Comparison of ENCODE assay signal across 25 cellular contexts in the genomic region with DNA sequence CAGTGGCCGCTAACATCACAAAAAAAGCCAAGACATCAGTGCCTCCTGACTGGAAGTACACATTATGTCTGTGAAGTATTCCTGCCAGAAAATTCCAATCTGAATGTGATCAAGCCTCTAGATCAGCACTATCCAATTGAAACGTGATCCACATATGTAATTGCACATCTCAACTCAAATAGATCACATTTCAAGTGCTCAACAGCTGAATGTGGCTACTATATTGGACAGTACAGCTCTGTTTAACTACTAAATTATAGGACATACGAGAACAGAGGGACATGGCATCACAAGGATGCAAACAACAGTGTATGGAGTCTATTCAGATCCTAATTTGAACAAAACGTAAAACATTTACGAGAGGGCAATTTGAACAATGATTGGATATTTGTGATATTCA. TPM values are rescaled to one million over a fixed set of nuclear protein-coding genes. Genes with fewer than 3 reads are reported as not detected.
DNase-seq lines count a peak whose midpoint lies in the region; ATAC-seq and TF ChIP-seq lines count a peak whose summit lies in the region.
"Had no signal": no experiment of that assay in that cellular context is flagged by ENCODE, and none has a peak within 500 bp of the region (broad histone marks: within the 10 kb centered on the region; RNA-seq: fewer than 3 reads in every experiment).

No MANE protein-coding gene starts in this region.

- H3K4me1 ChIP-seq in SK-N-SH (ENCODE audit: control insufficient read depth in 1 of 2, insufficient read depth in 2 of 2, low read depth in 1 of 2, low read length in 1 of 2), result peaks cover 0 to 2% of the 10 kb centered on the region in 2 experiments; a peak in 1 of 4 replicates
- H3K4me1 ChIP-seq: suprapubic skin had no signal

- no peaks in the 10 kb centered on the region for H3K9me2 ChIP-seq in SK-N-SH

- WGBS in SK-N-SH (ENCODE audit: low lambda C conversion rate), result 77% methylated on average over 5 of the region's 5 CpGs

- H3K27me3 ChIP-seq in SK-N-SH (ENCODE audit: insufficient read depth), result no peaks in the 10 kb centered on the region
- no peaks in the 10 kb centered on the region for H3K27me3 ChIP-seq in WERI-Rb-1 (ENCODE audit: insufficient read depth, low read depth, severe bottlenecking)
- H3K27me3 ChIP-seq: neutrophil, suprapubic skin had no signal

- H3K4me3 ChIP-seq in SK-N-SH (ENCODE audit: low read depth in 2 of 2, low read length in 1 of 2) (no peak overlapping the region), WERI-Rb-1 (ENCODE audit: low read depth, low read length) (no peak overlapping the region)
- H3K4me3 ChIP-seq: left ventricle myocardium inferior, PC-9, suprapubic skin had no signal

- in situ Hi-C loops in ACHN (cut with HindIII; ENCODE audit: low pct_ligation_motif_present, low pct_unique_long_range_greater_than_20kb, low sequenced_read_pairs), result no loop called here

- DNase-seq in SK-N-SH (no peak), NCI-H2107 treated with DMSO at 0.1 percent for 48 hours (lab: John Stamatoyannopoulos, UW; ENCODE audit: unreplicated experiment) (peak; percentile 61), WERI-Rb-1 (no peak), ACHN (no peak), iPS-NIHi7 (ENCODE audit: extremely low spot score) (no peak)
- no peak for DNase-seq in stimulated activated CD4-positive, alpha-beta T cell treated with anti-CD3 and anti-CD28 coated beads, Interleukin-15, amount 100 ng/mL, for 24 hours
- DNase-seq in stimulated activated CD4-positive, alpha-beta T cell treated with anti-CD3 and anti-CD28 coated beads, Interleukin-12 subunit alpha, Interleukin-12 subunit beta, amount 100 ng/mL, for 4 hours, result no peak
- DNase-seq: activated CD4-positive, alpha-beta memory T cell treated with anti-CD3 and anti-CD28 coated beads, Interleukin-2, amount 10 ng/mL, durations not matched to agents 7 days and 5 days; activated naive CD4-positive, alpha-beta T cell; anterior cingulate cortex; C1 segment of cervical spinal cord; DMS79; HCEC 1CT; IMR-90; left ventricle myocardium inferior; NCI-H526 treated with DMSO at 0.1 percent for 48 hours; PC-9; SIG-M5; T-helper 2 cell had no signal

- no peak overlapping the region for H3K27ac ChIP-seq in SK-N-SH (ENCODE audit: low read depth in 2 of 2, low read length in 1 of 2)
- peak overlapping the region; percentile 7 for H3K27ac ChIP-seq in WERI-Rb-1
- H3K27ac ChIP-seq: HL-60, left ventricle myocardium inferior, neutrophil, PC-9, suprapubic skin had no signal

- H3K9ac ChIP-seq in SK-N-SH, result no peak overlapping the region

- H4K20me1 ChIP-seq in SK-N-SH (ENCODE audit: insufficient read depth), result no peaks in the 10 kb centered on the region

- H3F3A ChIP-seq in SK-N-SH (replicated peaks; ENCODE audit: insufficient read depth), result peaks cover 16% of the 10 kb centered on the region

- TF ChIP-seq CTCF in SK-N-SH (IDR thresholded peaks at IDR 0.05), result no peak
- TF ChIP-seq CTCF in WERI-Rb-1 (IDR thresholded peaks at IDR 0.05; ENCODE audit: low read depth, low read length), result no peak

- no peak overlapping the region for H2AFZ ChIP-seq in SK-N-SH (ENCODE audit: low read depth)
- H2AFZ ChIP-seq: PC-9 had no signal

- H3K79me2 ChIP-seq in SK-N-SH (ENCODE audit: insufficient read depth), result peaks cover 9% of the 10 kb centered on the region; the same call in 1 of the 2 replicates

- TF ChIP-seq RAD21 in SK-N-SH (IDR thresholded peaks at IDR 0.05; ENCODE audit: low read length), result no peak

- no peak overlapping the region for H3K4me2 ChIP-seq in SK-N-SH
- H3K4me2 ChIP-seq: PC-9 had no signal

- CTCF ChIA-PET in SK-N-SH (lab: Yijun Ruan, JAX), result interaction anchor here (1.0 to 2.1 kb wide), 4 partner anchors 11 to 52 kb away, joined by 3 to 8 read pairs (median 4); no protein-coding TSS in a partner anchor

- ATAC-seq in SK-N-SH treated with all-trans-retinoic acid at 6 μM for 48 hours, result peak; percentile 40; the same call in 2 of the 3 replicates
- ATAC-seq: esophagus mucosa, WTC11 had no signal

- TF ChIP-seq EP300 in SK-N-SH (IDR thresholded peaks at IDR 0.05; ENCODE audit: borderline replicate concordance in 1 of 2, low read depth in 1 of 2, low read length in 1 of 2), result no peak

- H3K9me3 ChIP-seq in SK-N-SH, result no peaks in the 10 kb centered on the region
- H3K9me3 ChIP-seq in WERI-Rb-1 (ENCODE audit: severe bottlenecking), result no peaks in the 10 kb centered on the region
- H3K9me3 ChIP-seq: left ventricle myocardium inferior, neutrophil, suprapubic skin had no signal

- POLR2A ChIA-PET in SK-N-SH (lab: Yijun Ruan, JAX), result interaction anchor here (1.3 kb wide), 1 partner anchor 28 kb away, joined by 3 read pairs; no protein-coding TSS in a partner anchor

- peaks cover 53 to 57% of the 10 kb centered on the region in 2 experiments for H3K36me3 ChIP-seq in SK-N-SH (replicated peaks in 1 of 2; ENCODE audit: control insufficient read depth in 1 of 2, insufficient read depth in 2 of 2, low read length in 1 of 2)
- H3K36me3 ChIP-seq in WERI-Rb-1, result peaks cover 44% of the 10 kb centered on the region

TF ChIP-seq in SK-N-SH treated with all-trans-retinoic acid at 6 μM for 48 hours, 23 proteins besides CTCF, POLR2A, EP300 and RAD21 (continues in another document):
- TF ChIP-seq RARB (CRISPR knock-in tag; IDR thresholded peaks at IDR 0.05) (no peak), GLIS3 (CRISPR knock-in tag; IDR thresholded peaks at IDR 0.05) (no peak), ISL1 (CRISPR knock-in tag; IDR thresholded peaks at IDR 0.05) (no peak), SNAI2 (CRISPR knock-in tag; IDR thresholded peaks at IDR 0.05) (no peak), ARNTL (CRISPR knock-in tag; IDR thresholded peaks at IDR 0.05; ENCODE audit: borderline replicate concordance, low read depth) (no peak), ZC3H10 (CRISPR knock-in tag; IDR thresholded peaks at IDR 0.05) (no peak), TCF4 (CRISPR knock-in tag; IDR thresholded peaks at IDR 0.05; ENCODE audit: borderline replicate concordance) (no peak), ESRRG (CRISPR knock-in tag; IDR thresholded peaks at IDR 0.05) (no peak), ZNF8 (CRISPR knock-in tag; IDR thresholded peaks at IDR 0.05) (no peak), CSDC2 (CRISPR knock-in tag; IDR thresholded peaks at IDR 0.05) (no peak), ZNF70 (CRISPR knock-in tag; IDR thresholded peaks at IDR 0.05) (no peak)
- TF ChIP-seq, protein P1, sequence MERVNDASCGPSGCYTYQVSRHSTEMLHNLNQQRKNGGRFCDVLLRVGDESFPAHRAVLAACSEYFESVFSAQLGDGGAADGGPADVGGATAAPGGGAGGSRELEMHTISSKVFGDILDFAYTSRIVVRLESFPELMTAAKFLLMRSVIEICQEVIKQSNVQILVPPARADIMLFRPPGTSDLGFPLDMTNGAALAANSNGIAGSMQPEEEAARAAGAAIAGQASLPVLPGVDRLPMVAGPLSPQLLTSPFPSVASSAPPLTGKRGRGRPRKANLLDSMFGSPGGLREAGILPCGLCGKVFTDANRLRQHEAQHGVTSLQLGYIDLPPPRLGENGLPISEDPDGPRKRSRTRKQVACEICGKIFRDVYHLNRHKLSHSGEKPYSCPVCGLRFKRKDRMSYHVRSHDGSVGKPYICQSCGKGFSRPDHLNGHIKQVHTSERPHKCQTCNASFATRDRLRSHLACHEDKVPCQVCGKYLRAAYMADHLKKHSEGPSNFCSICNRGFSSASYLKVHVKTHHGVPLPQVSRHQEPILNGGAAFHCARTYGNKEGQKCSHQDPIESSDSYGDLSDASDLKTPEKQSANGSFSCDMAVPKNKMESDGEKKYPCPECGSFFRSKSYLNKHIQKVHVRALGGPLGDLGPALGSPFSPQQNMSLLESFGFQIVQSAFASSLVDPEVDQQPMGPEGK (CRISPR knock-in tag; IDR thresholded peaks at IDR 0.05; ENCODE audit: borderline replicate concordance), result no peak

TF ChIP-seq in SK-N-SH, 30 proteins besides CTCF, POLR2A, EP300 and RAD21 (continues in another document):
- TF ChIP-seq MXI1 (IDR thresholded peaks at IDR 0.05; ENCODE audit: low read depth, low read length), result no peak
- no peak for TF ChIP-seq CHD2 (IDR thresholded peaks at IDR 0.05; ENCODE audit: low read length, partially characterized antibody)
- TF ChIP-seq PBX3 (IDR thresholded peaks at IDR 0.05), result no peak
- no peak for TF ChIP-seq YY1 (IDR thresholded peaks at IDR 0.05; ENCODE audit: low read depth)
- no peak for TF ChIP-seq IRF3 (IDR thresholded peaks at IDR 0.05; ENCODE audit: low read depth, low read length)
- no peak for TF ChIP-seq GATA2 (CRISPR knock-in tag; IDR thresholded peaks at IDR 0.05)

RNA-seq across cellular contexts. Expression of gene UBAP1L, which starts 0.5 kb away (rescaled TPM):
- 1.8 and 1.9 TPM in 2 replicates for polyA plus RNA-seq in SK-N-SH (2012; rRNA removed)
- 0.10 and 0.22 TPM in 2 replicates for polyA plus RNA-seq in SK-N-SH (2012; cell fraction: cytosol; rRNA removed)
- 18.2 and 24.4 TPM in 2 replicates for polyA plus RNA-seq in SK-N-SH (2012; cell fraction: nucleus; rRNA removed)

RNA-seq across cellular contexts. Expression of gene PDCD7, which starts 18.1 kb away (rescaled TPM):
- polyA plus RNA-seq in SK-N-SH (2012; rRNA removed), result 15.3 and 17.5 TPM in 2 replicates
- 19.0 and 19.5 TPM in 2 replicates for polyA plus RNA-seq in SK-N-SH (2012; cell fraction: cytosol; rRNA removed)
- 10.2 and 10.9 TPM in 2 replicates for polyA plus RNA-seq in SK-N-SH (2012; cell fraction: nucleus; rRNA removed)

RNA-seq across cellular contexts. Expression of gene KBTBD13, which starts 39.0 kb away (rescaled TPM):
- polyA plus RNA-seq in SK-N-SH (2012; rRNA removed), result not detected in 2 replicates
- not detected in 2 replicates for polyA plus RNA-seq in SK-N-SH (2012; cell fraction: cytosol; rRNA removed)
- not detected in 2 replicates for polyA plus RNA-seq in SK-N-SH (2012; cell fraction: nucleus; rRNA removed)
- polyA plus RNA-seq: IMR-90 had no signal

RNA-seq across cellular contexts. Expression of gene RASL12, which starts 47.8 kb away (rescaled TPM):
- not detected in 2 replicates for polyA plus RNA-seq in SK-N-SH (2012; rRNA removed)
- polyA plus RNA-seq in SK-N-SH (2012; cell fraction: cytosol; rRNA removed), result not detected in 2 replicates
- not detected in 2 replicates for polyA plus RNA-seq in SK-N-SH (2012; cell fraction: nucleus; rRNA removed)
